Comparison of ENCODE assay signal across 28 cellular contexts in genomic region chr7:144584741-144585140, GRCh38.
"Had no signal": no experiment of that assay in that cellular context is flagged by ENCODE, and none has a peak within 500 bp of the region (broad histone marks: within the 10 kb centered on the region; RNA-seq: fewer than 3 reads in every experiment).

No MANE protein-coding gene starts in this region.

- DNase-seq: natural killer cell; occipital lobe; ovary; posterior cingulate gyrus; psoas muscle; right cardiac atrium; spleen; stimulated activated CD4-positive, alpha-beta T cell treated with anti-CD3 and anti-CD28 coated beads, Interleukin-12 subunit alpha, Interleukin-12 subunit beta, amount 100 ng/mL, for 4 hours; stimulated activated CD4-positive, alpha-beta T cell treated with anti-CD3 and anti-CD28 coated beads, Interleukin-1b, Interleukin-23, amount 100 ng/mL, for 48 hours; stimulated activated CD4-positive, alpha-beta T cell treated with anti-CD3 and anti-CD28 coated beads, Interleukin-4, amount 100 ng/mL, for 1 hour; stimulated activated CD4-positive, alpha-beta T cell treated with anti-CD3 and anti-CD28 coated beads, Interleukin-4, amount 100 ng/mL, for 4 hours; stimulated activated CD8-positive, alpha-beta memory T cell treated with anti-CD3 and anti-CD28 coated beads, Interleukin-4, amount 100 ng/mL, for 48 hours; stimulated activated naive CD4-positive, alpha-beta T cell; stimulated activated naive CD8-positive, alpha-beta T cell treated with anti-CD3 and anti-CD28 coated beads, Interleukin-15, amount 100 ng/mL, for 72 hours; stimulated activated naive CD8-positive, alpha-beta T cell treated with anti-CD3 and anti-CD28 coated beads, Interleukin-15, Interleukin-2, amounts not matched to agents 100 U/mL and 50 U/mL, for 24 hours; substantia nigra; thyroid gland; trophoblast cell; upper lobe of left lung had no signal

- H3K27ac ChIP-seq: neural progenitor cell, ovary, parathyroid adenoma, psoas muscle, skin epidermis, spleen, thoracic aorta, thyroid gland, tibial nerve, upper lobe of left lung, vagina had no signal

- H3K36me3 ChIP-seq: neural progenitor cell, ovary, thoracic aorta, thyroid gland, tibial nerve, upper lobe of left lung, vagina had no signal

- H3K4me3 ChIP-seq: neural progenitor cell, ovary, psoas muscle, skin epidermis, smooth muscle cell, spleen, thoracic aorta, thyroid gland, tibial nerve, upper lobe of left lung, vagina had no signal

- H3K4me1 ChIP-seq: parathyroid adenoma, psoas muscle, spleen, thyroid gland, upper lobe of left lung, vagina had no signal

- H3K9me3 ChIP-seq: ovary, psoas muscle, spleen, thoracic aorta, thyroid gland, tibial nerve, upper lobe of left lung, vagina had no signal

- H3K27me3 ChIP-seq: neural progenitor cell, ovary, spleen, thyroid gland, tibial nerve, upper lobe of left lung, vagina had no signal

- ATAC-seq: natural killer cell; psoas muscle; right cardiac atrium; sciatic nerve; stimulated activated memory B cell treated with anti-CD40 and anti-IgM and Interleukin-4, amounts not matched to agents 10 μg/mL and 1 μg/mL and 100 μg/mL, for 72 hours; stimulated activated naive CD8-positive, alpha-beta T cell treated with anti-CD3 and anti-CD28 coated beads, Interleukin-15, amount 100 ng/mL, for 72 hours; stimulated activated naive CD8-positive, alpha-beta T cell treated with anti-CD3 and anti-CD28 coated beads, Interleukin-15, Interleukin-2, amounts not matched to agents 100 U/mL and 50 U/mL, for 24 hours had no signal
